10 cellular contexts compared by ENCODE assay signal in the genomic region with DNA sequence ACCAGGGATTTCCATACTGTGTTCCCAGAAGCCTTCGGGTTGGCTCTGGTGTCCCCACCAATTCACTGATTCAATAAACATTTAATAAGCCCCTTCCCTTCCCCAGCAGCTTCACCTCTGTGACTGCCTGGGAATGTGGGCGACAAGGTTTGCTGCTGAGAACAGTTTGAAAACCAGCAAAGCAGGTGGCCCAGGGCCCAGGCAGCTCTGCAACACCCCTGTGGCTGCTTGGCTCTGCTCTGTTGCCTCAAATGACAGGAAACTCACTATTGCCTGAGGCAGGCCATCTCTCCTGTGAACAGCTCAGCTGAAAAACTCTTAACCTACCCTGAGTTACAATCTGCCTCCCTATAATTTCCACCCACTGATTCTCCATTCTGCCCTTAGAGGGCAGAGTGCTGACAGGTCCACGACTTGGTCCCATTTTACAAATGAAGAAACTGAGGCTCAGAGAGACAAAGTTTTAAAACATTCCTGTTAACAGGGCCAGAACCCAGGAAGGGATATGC. TPM values are rescaled to one million over a fixed set of nuclear protein-coding genes. Genes with fewer than 3 reads are reported as not detected.
A peak's percentile ranks its signal among the peaks of the same experiment; 100 is the strongest.
DNase-seq lines count a peak whose midpoint lies in the region; ATAC-seq and TF ChIP-seq lines count a peak whose summit lies in the region.
"Had no signal": no experiment of that assay in that cellular context is flagged by ENCODE, and none has a peak within 500 bp of the region (broad histone marks: within the 10 kb centered on the region; RNA-seq: fewer than 3 reads in every experiment).

No MANE protein-coding gene starts in this region.

- H3K4me1 Mint-ChIP-seq in stimulated activated naive CD8-positive, alpha-beta T cell treated with anti-CD3 and anti-CD28 coated beads, Interleukin-15, amount 100 ng/mL, for 72 hours: peaks cover 98% of the 10 kb centered on the region
- H3K4me1 Mint-ChIP-seq in effector memory CD8-positive, alpha-beta T cell (ENCODE audit: low read depth in 2 of 2): peaks cover 39 to 51% of the 10 kb centered on the region in 2 donors

- peaks cover 54% of the 10 kb centered on the region for H3K36me3 Mint-ChIP-seq in effector memory CD8-positive, alpha-beta T cell (ENCODE audit: insufficient read depth)

- intact Hi-C loops in lower leg skin (cut with DNase I; ENCODE audit: low total_unique reads): no loop called here

- no peaks in the 10 kb centered on the region for H3K27me3 Mint-ChIP-seq in stimulated activated naive CD8-positive, alpha-beta T cell treated with anti-CD3 and anti-CD28 coated beads, Interleukin-15, amount 100 ng/mL, for 72 hours
- H3K27me3 Mint-ChIP-seq in effector memory CD8-positive, alpha-beta T cell: no peaks in the 10 kb centered on the region

- ATAC-seq in stimulated activated naive CD8-positive, alpha-beta T cell treated with anti-CD3 and anti-CD28 coated beads, Interleukin-15, Interleukin-2, amounts not matched to agents 100 U/mL and 50 U/mL, for 24 hours: no peak
- ATAC-seq in stimulated activated naive CD8-positive, alpha-beta T cell treated with anti-CD3 and anti-CD28 coated beads, Interleukin-15, amount 100 ng/mL, for 72 hours: no peak
- ATAC-seq in effector memory CD8-positive, alpha-beta T cell (replicated peaks): no peak
- ATAC-seq: gastrocnemius medialis had no signal

- peak; percentile 4 for DNase-seq in stimulated activated naive CD8-positive, alpha-beta T cell treated with anti-CD3 and anti-CD28 coated beads, Interleukin-15, Interleukin-2, amounts not matched to agents 100 U/mL and 50 U/mL, for 24 hours
- DNase-seq in stimulated activated naive CD8-positive, alpha-beta T cell treated with anti-CD3 and anti-CD28 coated beads, Interleukin-15, amount 100 ng/mL, for 72 hours: no peak
- DNase-seq in NAMALWA (ENCODE audit: low spot score) (peak; percentile 90), SHP77 treated with DMSO at 0.1 percent for 48 hours (lab: John Stamatoyannopoulos, UW) (no peak), T1000 (lab: John Stamatoyannopoulos, UW) (no peak), MG63 (no peak), lower leg skin (ENCODE audit: low spot score in 2 of 2) (no peak)
- DNase-seq in effector memory CD8-positive, alpha-beta T cell: no peak

- no peaks in the 10 kb centered on the region for H3K27me3 ChIP-seq in MG63
- H3K27me3 ChIP-seq: gastrocnemius medialis had no signal

- no peaks in the 10 kb centered on the region for H3K9me3 Mint-ChIP-seq in stimulated activated naive CD8-positive, alpha-beta T cell treated with anti-CD3 and anti-CD28 coated beads, Interleukin-15, amount 100 ng/mL, for 72 hours
- H3K9me3 Mint-ChIP-seq in effector memory CD8-positive, alpha-beta T cell: no peaks in the 10 kb centered on the region

- peak overlapping the region in 1 of 2 donors; percentile 97 for H3K27ac Mint-ChIP-seq in stimulated activated naive CD8-positive, alpha-beta T cell treated with anti-CD3 and anti-CD28 coated beads, Interleukin-15, amount 100 ng/mL, for 72 hours
- H3K27ac Mint-ChIP-seq in effector memory CD8-positive, alpha-beta T cell: peak overlapping the region; percentile 88 to 95

- H3K4me3 ChIP-seq in MG63 (no peak overlapping the region), lower leg skin (ENCODE audit: low read depth, poor library complexity, severe bottlenecking) (no peak overlapping the region)
- H3K4me3 ChIP-seq: gastrocnemius medialis, skin epidermis had no signal

- no peaks in the 10 kb centered on the region for H3K36me3 ChIP-seq in MG63
- H3K36me3 ChIP-seq: gastrocnemius medialis had no signal

- peak overlapping the region in 1 of 2 donors; percentile 37 for H3K4me3 Mint-ChIP-seq in stimulated activated naive CD8-positive, alpha-beta T cell treated with anti-CD3 and anti-CD28 coated beads, Interleukin-15, amount 100 ng/mL, for 72 hours
- H3K4me3 Mint-ChIP-seq in effector memory CD8-positive, alpha-beta T cell: no peak overlapping the region

- TF ChIP-seq POLR2A in lower leg skin (IDR thresholded peaks at IDR 0.05): no peak

- 87 to 94% methylated on average over 3 of the region's 3 CpGs for WGBS in lower leg skin, 2 donors

- no peak for TF ChIP-seq CTCF in lower leg skin (IDR thresholded peaks at IDR 0.05)

- H3K9me3 ChIP-seq in MG63: no peaks in the 10 kb centered on the region
- H3K9me3 ChIP-seq: gastrocnemius medialis had no signal

RNA-seq across cellular contexts. Expression of a gene that starts 10.5 kb away (rescaled TPM):
- 0.16 and 2.0 TPM in 2 replicates for total RNA-seq in MG63 (2014; rRNA removed; shearing (Covaris generic); ENCODE audit: low replicate concordance)
- total RNA-seq in lower leg skin: 1 to 10 TPM in 2 of 4 donors, under 1 TPM in 2; 0.39 to 8.4 (median 1.3) TPM

RNA-seq across cellular contexts. Expression of a gene that starts 57.3 kb away (rescaled TPM):
- not detected in 2 replicates for total RNA-seq in MG63 (2014; rRNA removed; shearing (Covaris generic); ENCODE audit: low replicate concordance)
- total RNA-seq in lower leg skin: 1 to 10 TPM in 3 of 4 donors, under 1 TPM in 1; 0.99 to 2.1 (median 1.9) TPM

Comparison
In these comparisons a context has a peak if more than half of its experiments do, and no peak if none do; other contexts are left out.
1. DNase-seq: peak in stimulated activated naive CD8-positive, alpha-beta T cell treated with anti-CD3 and anti-CD28 coated beads, Interleukin-15, Interleukin-2, amounts not matched to agents 100 U/mL and 50 U/mL, for 24 hours (single experiment) and NAMALWA (single experiment); none in stimulated activated naive CD8-positive, alpha-beta T cell treated with anti-CD3 and anti-CD28 coated beads, Interleukin-15, amount 100 ng/mL, for 72 hours (0 of 2), effector memory CD8-positive, alpha-beta T cell (0 of 3), SHP77 treated with DMSO at 0.1 percent for 48 hours (single experiment), T1000 (single experiment), MG63 (single experiment) and lower leg skin (0 of 2).